ENCODE assay signal across 8 cellular contexts in genomic region chr4:6674500-6675149, GRCh38. TPM values are rescaled to one million over a fixed set of nuclear protein-coding genes. Genes with fewer than 3 reads are reported as not detected.
A peak's percentile ranks its signal among the peaks of the same experiment; 100 is the strongest.
DNase-seq lines count a peak whose midpoint lies in the region; ATAC-seq, FAIRE-seq and TF ChIP-seq lines count a peak whose summit lies in the region.

No MANE protein-coding gene starts in this region.

- 3 to 4% (median 4%) methylated on average over 36 to 40 of the region's 40 CpGs for WGBS in small intestine, 3 donors

- H3K79me2 ChIP-seq in DND-41 (ENCODE audit: insufficient read depth, low read length), result peaks cover 47% of the 10 kb centered on the region

- H3K36me3 ChIP-seq in DND-41 (ENCODE audit: insufficient read depth, low read length), result peaks cover 38% of the 10 kb centered on the region
- H3K36me3 ChIP-seq in iPS-15b (ENCODE audit: control insufficient read depth, insufficient read depth, low read length), result peaks cover 5% of the 10 kb centered on the region
- H3K36me3 ChIP-seq in small intestine (ENCODE audit: control insufficient read depth in 2 of 2, insufficient read depth in 2 of 2, low read length in 2 of 2), result no peaks in the 10 kb centered on the region

- peaks cover 46% of the 10 kb centered on the region for H4K20me1 ChIP-seq in DND-41 (ENCODE audit: insufficient read depth, low read length)

- peak overlapping the region; percentile 98 for H3K27ac Mint-ChIP-seq in activated naive CD8-positive, alpha-beta T cell treated with anti-CD3 and anti-CD28 coated beads, Interleukin-2, amount 50 U/mL, for 24 hours

- H3K4me1 ChIP-seq in DND-41 (ENCODE audit: insufficient read depth, low read length), result peaks cover 43% of the 10 kb centered on the region
- H3K4me1 ChIP-seq in iPS-15b (ENCODE audit: control insufficient read depth, insufficient read depth, low read length), result peaks cover 7% of the 10 kb centered on the region
- H3K4me1 ChIP-seq in small intestine (ENCODE audit: control insufficient read depth in 2 of 2, insufficient read depth in 1 of 2, low read depth in 1 of 2, low read length in 1 of 2), result peaks cover 5 to 6% of the 10 kb centered on the region in 2 donors

- no peaks in the 10 kb centered on the region for H3K27me3 Mint-ChIP-seq in activated naive CD8-positive, alpha-beta T cell treated with anti-CD3 and anti-CD28 coated beads, Interleukin-2, amount 50 U/mL, for 24 hours

- ATAC-seq in DND-41 (ENCODE audit: insufficient read depth, low read depth), result peak; percentile 20; the same call in 1 of the 3 replicates
- peak; percentile 34 for ATAC-seq in GM21381 (IDR thresholded peaks at IDR 0.05; ENCODE audit: unreplicated experiment)
- peak; percentile 44 for ATAC-seq in activated naive CD8-positive, alpha-beta T cell treated with anti-CD3 and anti-CD28 coated beads, Interleukin-2, amount 50 U/mL, for 24 hours

- no peaks in the 10 kb centered on the region for H3K9me3 Mint-ChIP-seq in activated naive CD8-positive, alpha-beta T cell treated with anti-CD3 and anti-CD28 coated beads, Interleukin-2, amount 50 U/mL, for 24 hours

- FAIRE-seq in small intestine (lab: Jason Lieb, UNC), result no peak

- peak overlapping the region; percentile 86 for H3K4me2 ChIP-seq in DND-41 (ENCODE audit: insufficient read depth, low read length)

- H3K4me1 Mint-ChIP-seq in activated naive CD8-positive, alpha-beta T cell treated with anti-CD3 and anti-CD28 coated beads, Interleukin-2, amount 50 U/mL, for 24 hours, result peaks cover 50% of the 10 kb centered on the region

- no peaks in the 10 kb centered on the region for H3K27me3 ChIP-seq in DND-41 (ENCODE audit: insufficient read depth, low read length, poor library complexity)
- no peaks in the 10 kb centered on the region for H3K27me3 ChIP-seq in iPS-15b (ENCODE audit: control insufficient read depth, insufficient read depth, low read length)
- H3K27me3 ChIP-seq in small intestine (ENCODE audit: control insufficient read depth in 2 of 2, insufficient read depth in 2 of 2, low read length in 2 of 2), result no peaks in the 10 kb centered on the region

- TF ChIP-seq CTCF in DND-41 (IDR thresholded peaks at IDR 0.05; ENCODE audit: borderline replicate concordance, extremely low read depth, low read length, poor library complexity, severe bottlenecking), result peak; percentile 74

- TF ChIP-seq POLR2A in Raji (IDR thresholded peaks at IDR 0.05; ENCODE audit: insufficient read depth, low read depth, low read length), result peak; percentile 42; the same call in 1 of the 2 replicates

- H3K4me3 ChIP-seq in DND-41 (ENCODE audit: low read depth in 1 of 2, low read length in 2 of 2) (peak overlapping the region; percentile 80 to 81), iPS-15b (ENCODE audit: low read depth, low read length) (peak overlapping the region; percentile 93), small intestine (ENCODE audit: low read depth in 1 of 2, low read length in 2 of 2) (peak overlapping the region; percentile 47 to 86)

- H2AFZ ChIP-seq in DND-41 (ENCODE audit: low read depth, low read length), result peak overlapping the region; percentile 75

- H3K27ac ChIP-seq in DND-41 (ENCODE audit: low read length) (peak overlapping the region; percentile 91), small intestine (ENCODE audit: low read depth in 1 of 2, low read length in 1 of 2) (peak overlapping the region; percentile 76 to 91)

- H3K4me3 Mint-ChIP-seq in activated naive CD8-positive, alpha-beta T cell treated with anti-CD3 and anti-CD28 coated beads, Interleukin-2, amount 50 U/mL, for 24 hours, result peak overlapping the region; percentile 92

- H3K9ac ChIP-seq in DND-41 (ENCODE audit: low read depth, low read length), result peak overlapping the region; percentile 93
- peak overlapping the region; percentile 73 for H3K9ac ChIP-seq in iPS-15b (ENCODE audit: low read depth, low read length)

- H3K9me3 ChIP-seq in DND-41 (ENCODE audit: insufficient read depth, low read length, severe bottlenecking) (no peaks in the 10 kb centered on the region), iPS-15b (ENCODE audit: control insufficient read depth, insufficient read depth, low read length) (no peaks in the 10 kb centered on the region), small intestine (ENCODE audit: control insufficient read depth, low read depth) (no peaks in the 10 kb centered on the region)

- peak; percentile 62 for DNase-seq in DND-41
- peak; percentile 81 for DNase-seq in HT-29 (ENCODE audit: low spot score)
- DNase-seq in activated naive CD8-positive, alpha-beta T cell treated with anti-CD3 and anti-CD28 coated beads, Interleukin-2, amount 50 U/mL, for 24 hours, result peak; percentile 54
- DNase-seq in small intestine, result peak; percentile 74
- no peak for DNase-seq in AG08396 (ENCODE audit: low spot score)

- H3K36me3 Mint-ChIP-seq in activated naive CD8-positive, alpha-beta T cell treated with anti-CD3 and anti-CD28 coated beads, Interleukin-2, amount 50 U/mL, for 24 hours (ENCODE audit: low read depth), result peaks cover 48% of the 10 kb centered on the region

RNA-seq across cellular contexts. Expression of gene S100P, which starts 19.1 kb away (rescaled TPM):
- total RNA-seq in HT-29 (2014; rRNA removed; shearing (Covaris generic)), result 412 and 628 TPM in 2 replicates
- 10 to 100 TPM; 33.9 to 63.5 (median 48.1) TPM for polyA plus RNA-seq in small intestine

RNA-seq across cellular contexts. Expression of gene MRFAP1, which starts 34.1 kb away (rescaled TPM):
- 92.4 and 106 TPM in 2 replicates for total RNA-seq in HT-29 (2014; rRNA removed; shearing (Covaris generic))
- 100 to 1,000 TPM; 250 to 324 (median 303) TPM for polyA plus RNA-seq in small intestine

RNA-seq across cellular contexts. Expression of gene MRFAP1L1, which starts 35.0 kb away (rescaled TPM):
- 41.6 and 43.4 TPM in 2 replicates for total RNA-seq in HT-29 (2014; rRNA removed; shearing (Covaris generic))
- 10 to 100 TPM; 36.0 to 48.0 (median 42.4) TPM for polyA plus RNA-seq in small intestine

RNA-seq across cellular contexts. Expression of gene BLOC1S4, which starts 41.3 kb away (rescaled TPM):
- 28.7 and 31.3 TPM in 2 replicates for total RNA-seq in HT-29 (2014; rRNA removed; shearing (Covaris generic))
- polyA plus RNA-seq in small intestine, result 10 to 100 TPM; 13.1 to 19.5 (median 17.2) TPM
